In genomic region chr1:120178799-120179419, GRCh38 we compare ENCODE assay signal across 9 cellular contexts. TPM values are rescaled to one million over a fixed set of nuclear protein-coding genes. Genes with fewer than 3 reads are reported as not detected.
DNase-seq lines count a peak whose midpoint lies in the region; ATAC-seq and TF ChIP-seq lines count a peak whose summit lies in the region.
"Had no signal": no experiment of that assay in that cellular context is flagged by ENCODE, and none has a peak within 500 bp of the region (broad histone marks: within the 10 kb centered on the region; RNA-seq: fewer than 3 reads in every experiment).

No MANE protein-coding gene starts in this region.

- intact Hi-C loops in Right ventricle myocardium superior (cut with DNase I) (no loop called here), dorsolateral prefrontal cortex (cut with DNase I) (no loop called here), vagina (cut with DNase I) (no loop called here)

- H3K4me1 ChIP-seq in right atrium auricular region (peaks cover 0 to 14% of the 10 kb centered on the region in 2 donors), mesodermal cell (ENCODE audit: control insufficient read depth, insufficient read depth, low read length, poor library complexity, severe bottlenecking) (no peaks in the 10 kb centered on the region), vagina (peaks cover 4% of the 10 kb centered on the region)

- H3K9me3 ChIP-seq in right atrium auricular region = no peaks in the 10 kb centered on the region
- H3K9me3 ChIP-seq in mesodermal cell (ENCODE audit: control insufficient read depth, low read length) = no peaks in the 10 kb centered on the region
- no peaks in the 10 kb centered on the region for H3K9me3 ChIP-seq in vagina

- no peak for ATAC-seq in Right ventricle myocardium superior (ENCODE audit: poor library complexity)

- peak overlapping the region; percentile 58 to 64 for H3K27ac ChIP-seq in right atrium auricular region
- H3K27ac ChIP-seq in dorsolateral prefrontal cortex = peak overlapping the region in 35 of 59 donors; percentile 6 to 89 (median 67)
- H3K27ac ChIP-seq in mesodermal cell (ENCODE audit: low read depth, low read length, severe bottlenecking) = peak overlapping the region; percentile 58
- peak overlapping the region; percentile 66 for H3K27ac ChIP-seq in vagina

- 100% methylated on average over 1 of the region's 2 CpGs for WGBS in mesodermal cell (ENCODE audit: insufficient coverage in 2 of 2), 2 experiments

- TF ChIP-seq CTCF in right atrium auricular region (IDR thresholded peaks at IDR 0.05) (no peak), dorsolateral prefrontal cortex (IDR thresholded peaks at IDR 0.05 in 54 of 56, conservative IDR thresholded peaks at IDR 0.05 in 2 of 56; ENCODE audit: low read depth in 1 of 56, partially characterized antibody in 56 of 56) (no peak), vagina (IDR thresholded peaks at IDR 0.05) (no peak)

- no peak for TF ChIP-seq POLR2A in vagina (IDR thresholded peaks at IDR 0.05)

- no peak for DNase-seq in right atrium auricular region (ENCODE audit: low spot score)
- no peak for DNase-seq in Right ventricle myocardium superior
- no peak for DNase-seq in dorsolateral prefrontal cortex
- DNase-seq in vagina (ENCODE audit: extremely low spot score in 2 of 2) = no peak
- no peak for DNase-seq in SK-N-DZ (ENCODE audit: low spot score)
- DNase-seq in activated CD4-positive, alpha-beta T cell treated with anti-CD3 and anti-CD28 coated beads, Interleukin-2, amount 50 U/mL, for 1 hour = no peak
- no peak for DNase-seq in NAMALWA (ENCODE audit: low spot score)
- DNase-seq: activated CD4-positive, alpha-beta T cell treated with anti-CD3 and anti-CD28 coated beads, Interleukin-2, amount 50 U/mL, for 4 hours had no signal

- no peak overlapping the region for H3K4me3 ChIP-seq in right atrium auricular region
- H3K4me3 ChIP-seq in dorsolateral prefrontal cortex = peak overlapping the region in 4 of 59 donors; percentile 43 to 62 (median 56)
- no peak overlapping the region for H3K4me3 ChIP-seq in mesodermal cell (ENCODE audit: extremely low read depth, insufficient read depth, low read length, poor library complexity, severe bottlenecking)
- peak overlapping the region in 1 of 2 donors; percentile 44 for H3K4me3 ChIP-seq in vagina

- H3K36me3 ChIP-seq in right atrium auricular region (no peaks in the 10 kb centered on the region), mesodermal cell (ENCODE audit: control insufficient read depth, insufficient read depth, low read length) (no peaks in the 10 kb centered on the region), vagina (no peaks in the 10 kb centered on the region)

- no peaks in the 10 kb centered on the region for H3K27me3 ChIP-seq in right atrium auricular region
- no peaks in the 10 kb centered on the region for H3K27me3 ChIP-seq in dorsolateral prefrontal cortex
- H3K27me3 ChIP-seq in vagina = no peaks in the 10 kb centered on the region

RNA-seq across cellular contexts. Expression of gene SEC22B, which starts 2.6 kb away (rescaled TPM):
- 10 to 100 TPM; 11.9 to 16.8 TPM for total RNA-seq in right atrium auricular region
- 12.4 TPM for total RNA-seq in Right ventricle myocardium superior
- 10 to 100 TPM; 24.3 to 40.0 (median 31.6) TPM for total RNA-seq in dorsolateral prefrontal cortex
- 21.3 TPM for polyA plus RNA-seq in mesodermal cell (2013, experiment 1 of 2)
- 21.2 TPM for polyA plus RNA-seq in mesodermal cell (2013, experiment 2 of 2)
- 19.4 TPM for total RNA-seq in vagina
- polyA plus RNA-seq in SK-N-DZ (2014; cell fraction: cytosol; rRNA removed) = 20.2 and 22.2 TPM in 2 replicates
- polyA plus RNA-seq in SK-N-DZ (2014; cell fraction: nucleus; rRNA removed) = 19.0 and 19.8 TPM in 2 replicates
